ENCODE assay signal across 8 cellular contexts in genomic region chr2:119823734-119824334, GRCh38.
DNase-seq lines count a peak whose midpoint lies in the region; ATAC-seq, FAIRE-seq and TF ChIP-seq lines count a peak whose summit lies in the region.

No MANE protein-coding gene starts in this region.

- no peaks in the 10 kb centered on the region for H3K36me3 ChIP-seq in endothelial cell of umbilical vein (ENCODE audit: control insufficient read depth in 2 of 2, extremely low read depth in 1 of 2, insufficient read depth in 2 of 2, low read length in 2 of 2)

- ATAC-seq in T-helper 17 cell: peak; percentile 65
- no peak for ATAC-seq in GM18909 (IDR thresholded peaks at IDR 0.05; ENCODE audit: poor library complexity, unreplicated experiment)

- no peak for FAIRE-seq in endothelial cell of umbilical vein (lab: Jason Lieb, UNC)

- no peaks in the 10 kb centered on the region for H3K27me3 ChIP-seq in HL-60 (ENCODE audit: insufficient read depth, poor library complexity, severe bottlenecking)
- no peaks in the 10 kb centered on the region for H3K27me3 ChIP-seq in endothelial cell of umbilical vein (ENCODE audit: control insufficient read depth in 2 of 2, insufficient read depth in 2 of 2, low read length in 2 of 2)

- H3K27ac Mint-ChIP-seq in T-helper 17 cell: peak overlapping the region; percentile 93
- H3K27ac Mint-ChIP-seq in nephron progenitor cell: no peak overlapping the region

- peaks cover 34% of the 10 kb centered on the region for H3K4me1 ChIP-seq in endothelial cell of umbilical vein (ENCODE audit: control insufficient read depth, extremely low read depth, insufficient read depth, low read length)

- H3K9me3 Mint-ChIP-seq in nephron progenitor cell: peaks cover 17% of the 10 kb centered on the region

- POLR2A ChIA-PET in endothelial cell of umbilical vein (lab: Charles Lee): no interaction called here

- H3K9me3 ChIP-seq in T-helper 17 cell (ENCODE audit: control insufficient read depth, low read length, poor library complexity, severe bottlenecking) (no peaks in the 10 kb centered on the region), endothelial cell of umbilical vein (replicated peaks; ENCODE audit: control insufficient read depth, insufficient read depth, low read length) (no peaks in the 10 kb centered on the region)

- peaks cover 40% of the 10 kb centered on the region for H3K4me1 Mint-ChIP-seq in T-helper 17 cell
- no peaks in the 10 kb centered on the region for H3K4me1 Mint-ChIP-seq in nephron progenitor cell

- H3K4me3 ChIP-seq in HL-60 (replicated peaks; ENCODE audit: insufficient read depth, low read length): no peak overlapping the region
- no peak overlapping the region for H3K4me3 ChIP-seq in endothelial cell of umbilical vein (replicated peaks in 1 of 3; ENCODE audit: insufficient read depth in 1 of 3, low read depth in 1 of 3, low read length in 3 of 3)

- H2AFZ ChIP-seq in endothelial cell of umbilical vein (ENCODE audit: low read depth, low read length): peak overlapping the region; percentile 27

- H3K4me3 Mint-ChIP-seq in T-helper 17 cell: no peak overlapping the region
- no peak overlapping the region for H3K4me3 Mint-ChIP-seq in nephron progenitor cell

- no peak for TF ChIP-seq POLR2A in endothelial cell of umbilical vein (IDR thresholded peaks at IDR 0.05; ENCODE audit: low read depth, low read length)

- peak; percentile 48 for TF ChIP-seq CTCF in HL-60 (IDR thresholded peaks at IDR 0.05; ENCODE audit: insufficient read depth, low read length)
- TF ChIP-seq CTCF in endothelial cell of umbilical vein (IDR thresholded peaks at IDR 0.05; ENCODE audit: extremely low read depth in 1 of 2, insufficient read depth in 1 of 2, low read depth in 1 of 2, low read length in 2 of 2): peak; percentile 51 to 59
- peak; percentile 28 for TF ChIP-seq CTCF in nephron progenitor cell (IDR thresholded peaks at IDR 0.05)

- no peak overlapping the region for H3K4me2 ChIP-seq in endothelial cell of umbilical vein (ENCODE audit: insufficient read depth, low read length)

- dilution Hi-C loops in endothelial cell of umbilical vein (cut with MboI; ENCODE audit: extremely low pct_ligation_motif_present, low sequenced_read_pairs): no loop called here

- H3K27ac ChIP-seq in HL-60 (replicated peaks) (no peak overlapping the region), endothelial cell of umbilical vein (ENCODE audit: insufficient read depth, low read depth, low read length) (no peak overlapping the region)

- intact Hi-C loops in endothelial cell of umbilical vein (cut with micrococcal nuclease): loop anchor here (1.0 to 10.0 kb wide), 6 partner anchors 71 to 491 kb away; no protein-coding TSS in a partner anchor

- H3K36me3 Mint-ChIP-seq in T-helper 17 cell (ENCODE audit: low read depth) (peaks cover 6% of the 10 kb centered on the region), nephron progenitor cell (ENCODE audit: low read depth) (peaks cover 61% of the 10 kb centered on the region)

- BruUV-seq in endothelial cell of umbilical vein (replicated peaks; lab: Mats Ljungman, UMichigan): no TSS peak

- no peaks in the 10 kb centered on the region for H4K20me1 ChIP-seq in endothelial cell of umbilical vein (replicated peaks; ENCODE audit: control insufficient read depth, extremely low read depth, insufficient read depth, low read length)

- no peaks in the 10 kb centered on the region for H3K27me3 Mint-ChIP-seq in T-helper 17 cell
- H3K27me3 Mint-ChIP-seq in nephron progenitor cell (ENCODE audit: low read depth, poor library complexity): no peaks in the 10 kb centered on the region

- DNase-seq in NCI-H2107 (lab: John Stamatoyannopoulos, UW) (peak; percentile 7), NCI-H2107 treated with DMSO at 0.1 percent for 48 hours (lab: John Stamatoyannopoulos, UW; ENCODE audit: unreplicated experiment) (no peak), HL-60 (ENCODE audit: low read depth in 1 of 2, low spot score in 1 of 2) (peak in 1 of 2 experiments; percentile 47), T-helper 17 cell (no peak), endothelial cell of umbilical vein (ENCODE audit: low read depth, low spot score) (peak; percentile 65), nephron progenitor cell (no peak), occipital lobe (lab: John Stamatoyannopoulos, UW) (no peak)

- H3K79me2 ChIP-seq in endothelial cell of umbilical vein (ENCODE audit: control insufficient read depth, insufficient read depth, low read length): peaks cover 5% of the 10 kb centered on the region

- H3K9ac ChIP-seq in endothelial cell of umbilical vein (replicated peaks; ENCODE audit: extremely low read depth, insufficient read depth, low read length): no peak overlapping the region

- H3K9me1 ChIP-seq in endothelial cell of umbilical vein (replicated peaks; ENCODE audit: control insufficient read depth, extremely low read depth, insufficient read depth, low read length): no peaks in the 10 kb centered on the region

- CTCF ChIA-PET in endothelial cell of umbilical vein (lab: Charles Lee): interaction anchor here (0.5 to 8.6 kb wide), 31 partner anchors 12 to 489 kb away, joined by 3 to 186 read pairs (median 4); partner anchors contain the start of gene PTPN4

TF ChIP-seq in endothelial cell of umbilical vein, 7 proteins besides CTCF, POLR2A, EP300 and RAD21:
- no peak for TF ChIP-seq MYC (IDR thresholded peaks at IDR 0.05; ENCODE audit: low read depth, low read length)
- TF ChIP-seq, protein P1, sequence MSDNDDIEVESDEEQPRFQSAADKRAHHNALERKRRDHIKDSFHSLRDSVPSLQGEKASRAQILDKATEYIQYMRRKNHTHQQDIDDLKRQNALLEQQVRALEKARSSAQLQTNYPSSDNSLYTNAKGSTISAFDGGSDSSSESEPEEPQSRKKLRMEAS (IDR thresholded peaks at IDR 0.05; ENCODE audit: insufficient read depth, insufficient read length): no peak
- no peak for TF ChIP-seq GATA2 (IDR thresholded peaks at IDR 0.05; ENCODE audit: insufficient read depth, insufficient read length, low read depth, low read length)
- TF ChIP-seq FOS (IDR thresholded peaks at IDR 0.05; ENCODE audit: borderline replicate concordance, insufficient read depth, low read length): no peak
- TF ChIP-seq EZH2 (IDR thresholded peaks at IDR 0.05; ENCODE audit: borderline replicate concordance, low read depth, low read length, severe bottlenecking): no peak
- TF ChIP-seq POLR2AphosphoS5 (IDR thresholded peaks at IDR 0.05; ENCODE audit: insufficient read depth, low read depth, low read length): no peak
- TF ChIP-seq JUN (IDR thresholded peaks at IDR 0.05; ENCODE audit: borderline replicate concordance, insufficient read depth, insufficient read length, low read depth): no peak
TF ChIP-seq in endothelial cell of umbilical vein: peak in this region for 0.

Comparison
In these comparisons a context has a peak if more than half of its experiments do, and no peak if none do; other contexts are left out.
1. DNase-seq: peak in NCI-H2107 (single experiment) and endothelial cell of umbilical vein (single experiment); none in NCI-H2107 treated with DMSO at 0.1 percent for 48 hours (single experiment), T-helper 17 cell (0 of 3), nephron progenitor cell (single experiment) and occipital lobe (single experiment).
2. Peak in every context shown above with its lines, with median percentiles within 50 percentile points of each other: CTCF ChIP-seq.